Comparison of ENCODE assay signal across 14 cellular contexts in the genomic region with DNA sequence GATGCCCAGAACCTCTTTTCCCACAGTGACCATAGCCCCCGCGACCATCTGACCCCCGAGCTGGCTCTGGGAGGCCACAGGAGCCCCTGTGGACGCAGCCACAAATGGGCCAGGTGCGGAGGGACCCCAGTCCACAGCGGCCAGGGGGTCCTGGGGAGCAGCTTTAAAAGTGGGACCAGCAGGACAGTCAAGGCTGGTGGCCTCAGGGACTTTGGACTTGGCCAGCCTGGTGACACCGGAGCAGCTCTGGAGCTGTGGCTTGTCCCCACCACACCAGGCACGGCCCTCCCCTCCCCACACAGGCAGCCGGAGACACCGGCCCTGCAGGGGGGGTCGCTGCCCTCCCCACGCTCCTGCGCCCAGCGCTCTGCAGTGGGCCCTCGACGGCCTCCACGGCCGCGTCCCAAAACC. TPM values are rescaled to one million over a fixed set of nuclear protein-coding genes. Genes with fewer than 3 reads are reported as not detected.
DNase-seq lines count a peak whose midpoint lies in the region; TF ChIP-seq lines count a peak whose summit lies in the region.
"Had no signal": no experiment of that assay in that cellular context is flagged by ENCODE, and none has a peak within 500 bp of the region (broad histone marks: within the 10 kb centered on the region; RNA-seq: fewer than 3 reads in every experiment).

No MANE protein-coding gene starts in this region.

- no peak overlapping the region for H2AK5ac ChIP-seq in H9 (ENCODE audit: insufficient read length, low read length)

- peaks cover 7% of the 10 kb centered on the region for H3K23me2 ChIP-seq in H9 (ENCODE audit: insufficient read length, low read depth, low read length, poor library complexity, severe bottlenecking)

- no peak overlapping the region for H3K23ac ChIP-seq in H9 (ENCODE audit: insufficient read length, low read depth, low read length)

- H3K14ac ChIP-seq in H9 (ENCODE audit: insufficient read depth, low read length), result no peak overlapping the region

- no peak overlapping the region for H4K8ac ChIP-seq in H9 (replicated peaks; ENCODE audit: insufficient read length, low read depth, low read length)

- H3K27ac Mint-ChIP-seq in H9, result peak overlapping the region in 2 of 3 experiments; percentile 79 to 91; a peak in 3 of 7 replicates
- H3K27ac Mint-ChIP-seq in mesothelial cell of epicardium, result peak overlapping the region; percentile 50
- H3K27ac Mint-ChIP-seq in type B pancreatic cell, result no peak overlapping the region
- H3K27ac Mint-ChIP-seq: B cell; CD4-positive, alpha-beta T cell had no signal

- H3K27me3 Mint-ChIP-seq in H9 (ENCODE audit: low read depth) (no peaks in the 10 kb centered on the region; the same call in 1 of the 2 replicates), mesothelial cell of epicardium (ENCODE audit: low read depth) (no peaks in the 10 kb centered on the region), type B pancreatic cell (no peaks in the 10 kb centered on the region)
- H3K27me3 Mint-ChIP-seq: B cell; CD4-positive, alpha-beta T cell; IgD-negative memory B cell had no signal

- H2BK15ac ChIP-seq in H9 (ENCODE audit: low read depth, low read length), result no peak overlapping the region

- H3K27ac ChIP-seq in H9 (ENCODE audit: insufficient read length, low read depth, low read length) (no peak overlapping the region), RWPE1 (peak overlapping the region; percentile 63)

- H3K18ac ChIP-seq in H9 (ENCODE audit: insufficient read length, low read depth, low read length), result no peak overlapping the region

- no peak overlapping the region for H3K56ac ChIP-seq in H9 (ENCODE audit: insufficient read length, low read depth, low read length)

- H3K9me3 ChIP-seq in H9 (ENCODE audit: control insufficient read depth, low read depth, low read length), result no peaks in the 10 kb centered on the region

- H3K79me1 ChIP-seq in H9 (ENCODE audit: insufficient read depth, low read depth, low read length, poor library complexity, severe bottlenecking), result no peaks in the 10 kb centered on the region

- H2BK20ac ChIP-seq in H9 (ENCODE audit: low read depth, low read length, poor library complexity, severe bottlenecking), result no peak overlapping the region

- no peaks in the 10 kb centered on the region for H3K79me2 ChIP-seq in H9 (ENCODE audit: insufficient read depth, low read length)

- H4K20me1 ChIP-seq in H9 (ENCODE audit: control insufficient read depth, insufficient read depth, insufficient read length), result no peaks in the 10 kb centered on the region

- H2AFZ ChIP-seq in H9 (ENCODE audit: low read length), result no peak overlapping the region

- H3K36me3 Mint-ChIP-seq in H9 (ENCODE audit: insufficient read depth in 1 of 3, low read depth in 3 of 3) (peaks cover 3 to 12% (median 11%) of the 10 kb centered on the region in 3 experiments; a peak in 6 of 7 replicates), mesothelial cell of epicardium (peaks cover 6% of the 10 kb centered on the region), type B pancreatic cell (peaks cover 3% of the 10 kb centered on the region)

- H4K5ac ChIP-seq in H9 (ENCODE audit: insufficient read length, low read depth, low read length), result no peak overlapping the region

- no peak overlapping the region for H2BK12ac ChIP-seq in H9 (ENCODE audit: insufficient read length, low read depth, low read length)

- no peak for TF ChIP-seq CTCF in H9 (conservative IDR thresholded peaks at IDR 0.05)
- TF ChIP-seq CTCF in RWPE1 (conservative IDR thresholded peaks at IDR 0.05; ENCODE audit: low read depth), result no peak
- no peak for TF ChIP-seq CTCF in mesothelial cell of epicardium (IDR thresholded peaks at IDR 0.05; ENCODE audit: unreplicated experiment)
- TF ChIP-seq CTCF in type B pancreatic cell (conservative IDR thresholded peaks at IDR 0.05), result no peak

- CTCF ChIA-PET in RWPE1 (lab: Yijun Ruan, JAX), result interaction anchor here (0.6 to 1.4 kb wide), 2 partner anchors 18 to 20 kb away, joined by 3 to 4 read pairs; a partner anchor contains a TSS

- H3K27me3 ChIP-seq in H9 (ENCODE audit: insufficient read depth, low read length), result no peaks in the 10 kb centered on the region

- no CpG with 5 or more reads among the region's 19 CpGs for WGBS in H9 (ENCODE audit: extremely low coverage, insufficient read length, low lambda C conversion rate)

- no peak overlapping the region for H3K4me2 ChIP-seq in H9 (ENCODE audit: insufficient read depth, insufficient read length, low read length)

- 0 out of 2 replicates have a peak, but pooled peaks cover 2% of the 10 kb centered on the region for H3K4me1 ChIP-seq in H9 (ENCODE audit: insufficient read depth, low read length)

- no peak overlapping the region; a peak in 1 of 5 replicates for H3K4me3 Mint-ChIP-seq in H9
- no peak overlapping the region for H3K4me3 Mint-ChIP-seq in mesothelial cell of epicardium
- H3K4me3 Mint-ChIP-seq in type B pancreatic cell, result peak overlapping the region; percentile 55
- H3K4me3 Mint-ChIP-seq: B cell; CD4-positive, alpha-beta T cell had no signal

- no peak overlapping the region for H2BK5ac ChIP-seq in H9 (ENCODE audit: insufficient read length, low read length)

- DNase-seq in H9 (no peak), RWPE1 (ENCODE audit: low spot score) (no peak), mesothelial cell of epicardium (ENCODE audit: low spot score in 2 of 2, unreplicated experiment in 2 of 2) (no peak), type B pancreatic cell (ENCODE audit: extremely low spot score, unreplicated experiment) (no peak), COLO668 (lab: John Stamatoyannopoulos, UW; ENCODE audit: unreplicated experiment) (no peak), NCI-H82 treated with DMSO at 0.1 percent for 48 hours (lab: John Stamatoyannopoulos, UW; ENCODE audit: unreplicated experiment) (no peak), COR-L47 (lab: John Stamatoyannopoulos, UW) (no peak)
- DNase-seq: C1 segment of cervical spinal cord; CD4-positive, alpha-beta T cell; DMS153; DMS79 treated with DMSO at 0.1 percent for 48 hours; EL had no signal

- no peak overlapping the region for H4K91ac ChIP-seq in H9 (ENCODE audit: insufficient read length, low read depth, low read length)

- no peak overlapping the region for H3K4ac ChIP-seq in H9 (ENCODE audit: low read depth, low read length)

- peaks cover 10 to 11% of the 10 kb centered on the region in 2 experiments for H3K4me1 Mint-ChIP-seq in H9
- no peaks in the 10 kb centered on the region for H3K4me1 Mint-ChIP-seq in mesothelial cell of epicardium
- H3K4me1 Mint-ChIP-seq in type B pancreatic cell (ENCODE audit: unreplicated experiment), result peaks cover 3% of the 10 kb centered on the region

- no peak overlapping the region for H3K9ac ChIP-seq in H9 (ENCODE audit: extremely low read depth, insufficient read length, low read length)

- H3K9me3 Mint-ChIP-seq in H9 (no peaks in the 10 kb centered on the region), mesothelial cell of epicardium (no peaks in the 10 kb centered on the region), type B pancreatic cell (no peaks in the 10 kb centered on the region)
- H3K9me3 Mint-ChIP-seq: CD4-positive, alpha-beta T cell; IgD-negative memory B cell had no signal

- POLR2A ChIA-PET in RWPE1 (lab: Yijun Ruan, JAX; ENCODE audit: low non-redundant PET), result interaction anchor here (0.6 kb wide), 1 partner anchor 311 kb away, joined by 3 read pairs; no protein-coding TSS in a partner anchor

- no peak overlapping the region for H2BK120ac ChIP-seq in H9 (ENCODE audit: low read depth, low read length, poor library complexity, severe bottlenecking)

- H3T11ph ChIP-seq in H9 (ENCODE audit: low read length), result no peak overlapping the region

RNA-seq across cellular contexts. Expression of a gene that starts 3.5 kb away (rescaled TPM):
- total RNA-seq in H9 (2021), result 2.5 and 2.7 TPM in 2 replicates
- 0.86 to 1.4 TPM (median 1.1 TPM) in 3 replicates for total RNA-seq in mesothelial cell of epicardium
- 0.52 and 1.4 TPM in 2 replicates for total RNA-seq in type B pancreatic cell (ENCODE audit: low replicate concordance)

RNA-seq across cellular contexts. Expression of a gene that starts 9.9 kb away (rescaled TPM):
- total RNA-seq in H9 (2021) (0.70 and 0.79 TPM in 2 replicates), mesothelial cell of epicardium (not detected in 3 replicates), type B pancreatic cell (ENCODE audit: low replicate concordance) (not detected in 2 replicates)
- total RNA-seq: CD4-positive, alpha-beta T cell had no signal

RNA-seq across cellular contexts. Expression of a gene that starts 16.6 kb away (rescaled TPM):
- total RNA-seq in H9 (2021), result 27.9 and 29.3 TPM in 2 replicates
- 35.1 to 44.4 TPM (median 40.0 TPM) in 3 replicates for total RNA-seq in mesothelial cell of epicardium
- 24.2 and 43.1 TPM in 2 replicates for total RNA-seq in type B pancreatic cell (ENCODE audit: low replicate concordance)

RNA-seq across cellular contexts. Expression of a gene that starts 20.3 kb away (rescaled TPM):
- 0.44 and 0.46 TPM in 2 replicates for total RNA-seq in H9 (2021)
- 0.11 to 0.18 TPM in 2 of 3 replicates, not detected in the other for total RNA-seq in mesothelial cell of epicardium
- total RNA-seq in type B pancreatic cell (ENCODE audit: low replicate concordance), result 0.12 and 0.21 TPM in 2 replicates

RNA-seq across cellular contexts. Expression of a gene that starts 36.9 kb away (rescaled TPM):
- total RNA-seq in H9 (2021) (149 and 153 TPM in 2 replicates), mesothelial cell of epicardium (258 to 271 TPM (median 269 TPM) in 3 replicates), type B pancreatic cell (ENCODE audit: low replicate concordance) (280 and 422 TPM in 2 replicates)
